ENCODE assay signal across 1 cellular context in genomic region chr3:16264708-16265454, GRCh38.
TF ChIP-seq lines count a peak whose summit lies in the region.

Gene DPH3, minus strand, starts transcription at chr3:16264943. Its CDS starts 67 bp downstream, at chr3:16264876.
A gene with protein sequence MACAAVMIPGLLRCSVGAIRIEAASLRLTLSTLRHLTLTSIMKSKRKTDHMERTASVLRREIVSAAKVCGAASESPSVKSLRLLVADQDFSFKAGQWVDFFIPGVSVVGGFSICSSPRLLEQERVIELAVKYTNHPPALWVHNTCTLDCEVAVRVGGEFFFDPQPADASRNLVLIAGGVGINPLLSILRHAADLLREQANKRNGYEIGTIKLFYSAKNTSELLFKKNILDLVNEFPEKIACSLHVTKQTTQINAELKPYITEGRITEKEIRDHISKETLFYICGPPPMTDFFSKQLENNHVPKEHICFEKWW (plus strand): TSS chr3:16265212. CDS start chr3:16270953, 5,741 bp downstream.

TF ChIP-seq in HepG2, 621 proteins besides CTCF, POLR2A, EP300 and RAD21 (continued from another document and continues in another):
- TF ChIP-seq PRDM10 (CRISPR knock-in tag; IDR thresholded peaks at IDR 0.05; ENCODE audit: low read depth) (peak; percentile 96), SRSF9 (IDR thresholded peaks at IDR 0.05; ENCODE audit: borderline replicate concordance, insufficient read depth, low read depth, low read length, poor library complexity, severe bottlenecking) (no peak), ZFY (CRISPR knock-in tag; IDR thresholded peaks at IDR 0.05) (peak; percentile 77), SKI (IDR thresholded peaks at IDR 0.05; ENCODE audit: partially characterized antibody) (peak; percentile 81), SP1 (IDR thresholded peaks at IDR 0.05) (no peak), SP1 (CRISPR knock-in tag; IDR thresholded peaks at IDR 0.05) (peak; percentile 78), HIVEP1 (CRISPR knock-in tag; IDR thresholded peaks at IDR 0.05) (peak; percentile 86), KLF11 (CRISPR knock-in tag; IDR thresholded peaks at IDR 0.05) (no peak), TEAD3 (CRISPR knock-in tag; optimal IDR thresholded peaks at IDR 0.05; ENCODE audit: borderline replicate concordance) (peak; percentile 12), ZNF496 (CRISPR knock-in tag; IDR thresholded peaks at IDR 0.05; ENCODE audit: insufficient replicate concordance) (no peak), ZNF747 (CRISPR knock-in tag; IDR thresholded peaks at IDR 0.05; ENCODE audit: borderline replicate concordance) (no peak), HMGA1 (CRISPR knock-in tag; conservative IDR thresholded peaks at IDR 0.05) (no peak), THYN1 (CRISPR knock-in tag; IDR thresholded peaks at IDR 0.05; ENCODE audit: borderline replicate concordance, low read depth) (no peak), CHCHD3 (CRISPR knock-in tag; IDR thresholded peaks at IDR 0.05) (no peak), REXO4 (CRISPR knock-in tag; IDR thresholded peaks at IDR 0.05; ENCODE audit: borderline replicate concordance) (no peak), ZNF569 (CRISPR knock-in tag; IDR thresholded peaks at IDR 0.05; ENCODE audit: borderline replicate concordance) (no peak), ZNF280D (CRISPR knock-in tag; IDR thresholded peaks at IDR 0.05) (no peak), SNRNP70 (IDR thresholded peaks at IDR 0.05; ENCODE audit: low read depth, low read length) (no peak), ZBTB7A (CRISPR knock-in tag; IDR thresholded peaks at IDR 0.05) (no peak), GZF1 (CRISPR knock-in tag; IDR thresholded peaks at IDR 0.05) (no peak), ZNF549 (CRISPR knock-in tag; IDR thresholded peaks at IDR 0.05) (no peak), EED (CRISPR knock-in tag; IDR thresholded peaks at IDR 0.05) (no peak), ZNF605 (CRISPR knock-in tag; IDR thresholded peaks at IDR 0.05) (peak; percentile 96), HNRNPK (IDR thresholded peaks at IDR 0.05; ENCODE audit: low read depth, low read length, poor library complexity, severe bottlenecking) (no peak), EHMT2 (IDR thresholded peaks at IDR 0.05; ENCODE audit: borderline replicate concordance, low read depth, low read length) (no peak), HMG20A (CRISPR knock-in tag; IDR thresholded peaks at IDR 0.05; ENCODE audit: borderline replicate concordance) (no peak), CAMTA2 (CRISPR knock-in tag; IDR thresholded peaks at IDR 0.05; ENCODE audit: borderline replicate concordance) (0 out of 2 replicates have a peak, but pooled peaks have one; percentile 29), ZKSCAN1 (IDR thresholded peaks at IDR 0.05; ENCODE audit: low read length) (peak; percentile 43; the same call in 1 of the 2 replicates), CBFB (CRISPR knock-in tag; IDR thresholded peaks at IDR 0.05) (no peak; the same call in 1 of the 2 replicates), ZNF574 (CRISPR knock-in tag; IDR thresholded peaks at IDR 0.05) (peak; percentile 92), NR3C1 (CRISPR knock-in tag; IDR thresholded peaks at IDR 0.05) (no peak), ISL2 (CRISPR knock-in tag; IDR thresholded peaks at IDR 0.05) (0 out of 2 replicates have a peak, but pooled peaks have one; percentile 18), ZNF468 (CRISPR knock-in tag; IDR thresholded peaks at IDR 0.05) (no peak)
- TF ChIP-seq, protein P1, sequence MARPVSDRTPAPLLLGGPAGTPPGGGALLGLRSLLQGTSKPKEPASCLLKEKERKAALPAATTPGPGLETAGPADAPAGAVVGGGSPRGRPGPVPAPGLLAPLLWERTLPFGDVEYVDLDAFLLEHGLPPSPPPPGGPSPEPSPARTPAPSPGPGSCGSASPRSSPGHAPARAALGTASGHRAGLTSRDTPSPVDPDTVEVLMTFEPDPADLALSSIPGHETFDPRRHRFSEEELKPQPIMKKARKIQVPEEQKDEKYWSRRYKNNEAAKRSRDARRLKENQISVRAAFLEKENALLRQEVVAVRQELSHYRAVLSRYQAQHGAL (CRISPR knock-in tag; IDR thresholded peaks at IDR 0.05; ENCODE audit: not compliant biosample characterization): no peak
- TF ChIP-seq, protein P2, sequence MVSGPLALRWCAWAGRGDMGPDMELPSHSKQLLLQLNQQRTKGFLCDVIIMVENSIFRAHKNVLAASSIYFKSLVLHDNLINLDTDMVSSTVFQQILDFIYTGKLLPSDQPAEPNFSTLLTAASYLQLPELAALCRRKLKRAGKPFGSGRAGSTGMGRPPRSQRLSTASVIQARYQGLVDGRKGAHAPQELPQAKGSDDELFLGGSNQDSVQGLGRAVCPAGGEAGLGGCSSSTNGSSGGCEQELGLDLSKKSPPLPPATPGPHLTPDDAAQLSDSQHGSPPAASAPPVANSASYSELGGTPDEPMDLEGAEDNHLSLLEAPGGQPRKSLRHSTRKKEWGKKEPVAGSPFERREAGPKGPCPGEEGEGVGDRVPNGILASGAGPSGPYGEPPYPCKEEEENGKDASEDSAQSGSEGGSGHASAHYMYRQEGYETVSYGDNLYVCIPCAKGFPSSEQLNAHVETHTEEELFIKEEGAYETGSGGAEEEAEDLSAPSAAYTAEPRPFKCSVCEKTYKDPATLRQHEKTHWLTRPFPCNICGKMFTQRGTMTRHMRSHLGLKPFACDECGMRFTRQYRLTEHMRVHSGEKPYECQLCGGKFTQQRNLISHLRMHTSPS (CRISPR knock-in tag; IDR thresholded peaks at IDR 0.05; ENCODE audit: low read depth): no peak
- TF ChIP-seq, protein P3, sequence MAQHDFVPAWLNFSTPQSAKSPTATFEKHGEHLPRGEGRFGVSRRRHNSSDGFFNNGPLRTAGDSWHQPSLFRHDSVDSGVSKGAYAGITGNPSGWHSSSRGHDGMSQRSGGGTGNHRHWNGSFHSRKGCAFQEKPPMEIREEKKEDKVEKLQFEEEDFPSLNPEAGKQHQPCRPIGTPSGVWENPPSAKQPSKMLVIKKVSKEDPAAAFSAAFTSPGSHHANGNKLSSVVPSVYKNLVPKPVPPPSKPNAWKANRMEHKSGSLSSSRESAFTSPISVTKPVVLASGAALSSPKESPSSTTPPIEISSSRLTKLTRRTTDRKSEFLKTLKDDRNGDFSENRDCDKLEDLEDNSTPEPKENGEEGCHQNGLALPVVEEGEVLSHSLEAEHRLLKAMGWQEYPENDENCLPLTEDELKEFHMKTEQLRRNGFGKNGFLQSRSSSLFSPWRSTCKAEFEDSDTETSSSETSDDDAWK (CRISPR knock-in tag; IDR thresholded peaks at IDR 0.05): no peak
- TF ChIP-seq, protein P4, sequence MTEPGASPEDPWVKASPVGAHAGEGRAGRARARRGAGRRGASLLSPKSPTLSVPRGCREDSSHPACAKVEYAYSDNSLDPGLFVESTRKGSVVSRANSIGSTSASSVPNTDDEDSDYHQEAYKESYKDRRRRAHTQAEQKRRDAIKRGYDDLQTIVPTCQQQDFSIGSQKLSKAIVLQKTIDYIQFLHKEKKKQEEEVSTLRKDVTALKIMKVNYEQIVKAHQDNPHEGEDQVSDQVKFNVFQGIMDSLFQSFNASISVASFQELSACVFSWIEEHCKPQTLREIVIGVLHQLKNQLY (CRISPR knock-in tag; IDR thresholded peaks at IDR 0.05): no peak
- TF ChIP-seq, protein P5, sequence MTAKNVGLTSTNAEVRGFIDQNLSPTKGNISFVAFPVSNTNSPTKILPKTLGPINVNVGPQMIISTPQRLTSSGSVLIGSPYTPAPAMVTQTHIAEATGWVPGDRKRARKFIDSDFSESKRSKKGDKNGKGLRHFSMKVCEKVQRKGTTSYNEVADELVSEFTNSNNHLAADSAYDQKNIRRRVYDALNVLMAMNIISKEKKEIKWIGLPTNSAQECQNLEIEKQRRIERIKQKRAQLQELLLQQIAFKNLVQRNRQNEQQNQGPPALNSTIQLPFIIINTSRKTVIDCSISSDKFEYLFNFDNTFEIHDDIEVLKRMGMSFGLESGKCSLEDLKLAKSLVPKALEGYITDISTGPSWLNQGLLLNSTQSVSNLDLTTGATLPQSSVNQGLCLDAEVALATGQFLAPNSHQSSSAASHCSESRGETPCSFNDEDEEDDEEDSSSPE (CRISPR knock-in tag; IDR thresholded peaks at IDR 0.05): peak; percentile 68
- TF ChIP-seq, protein P6, sequence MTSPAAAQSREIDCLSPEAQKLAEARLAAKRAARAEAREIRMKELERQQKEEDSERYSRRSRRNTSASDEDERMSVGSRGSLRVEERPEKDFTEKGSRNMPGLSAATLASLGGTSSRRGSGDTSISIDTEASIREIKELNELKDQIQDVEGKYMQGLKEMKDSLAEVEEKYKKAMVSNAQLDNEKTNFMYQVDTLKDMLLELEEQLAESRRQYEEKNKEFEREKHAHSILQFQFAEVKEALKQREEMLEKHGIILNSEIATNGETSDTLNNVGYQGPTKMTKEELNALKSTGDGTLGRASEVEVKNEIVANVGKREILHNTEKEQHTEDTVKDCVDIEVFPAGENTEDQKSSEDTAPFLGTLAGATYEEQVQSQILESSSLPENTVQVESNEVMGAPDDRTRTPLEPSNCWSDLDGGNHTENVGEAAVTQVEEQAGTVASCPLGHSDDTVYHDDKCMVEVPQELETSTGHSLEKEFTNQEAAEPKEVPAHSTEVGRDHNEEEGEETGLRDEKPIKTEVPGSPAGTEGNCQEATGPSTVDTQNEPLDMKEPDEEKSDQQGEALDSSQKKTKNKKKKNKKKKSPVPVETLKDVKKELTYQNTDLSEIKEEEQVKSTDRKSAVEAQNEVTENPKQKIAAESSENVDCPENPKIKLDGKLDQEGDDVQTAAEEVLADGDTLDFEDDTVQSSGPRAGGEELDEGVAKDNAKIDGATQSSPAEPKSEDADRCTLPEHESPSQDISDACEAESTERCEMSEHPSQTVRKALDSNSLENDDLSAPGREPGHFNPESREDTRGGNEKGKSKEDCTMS (CRISPR knock-in tag; conservative IDR thresholded peaks at IDR 0.05): no peak
- TF ChIP-seq, protein P7, sequence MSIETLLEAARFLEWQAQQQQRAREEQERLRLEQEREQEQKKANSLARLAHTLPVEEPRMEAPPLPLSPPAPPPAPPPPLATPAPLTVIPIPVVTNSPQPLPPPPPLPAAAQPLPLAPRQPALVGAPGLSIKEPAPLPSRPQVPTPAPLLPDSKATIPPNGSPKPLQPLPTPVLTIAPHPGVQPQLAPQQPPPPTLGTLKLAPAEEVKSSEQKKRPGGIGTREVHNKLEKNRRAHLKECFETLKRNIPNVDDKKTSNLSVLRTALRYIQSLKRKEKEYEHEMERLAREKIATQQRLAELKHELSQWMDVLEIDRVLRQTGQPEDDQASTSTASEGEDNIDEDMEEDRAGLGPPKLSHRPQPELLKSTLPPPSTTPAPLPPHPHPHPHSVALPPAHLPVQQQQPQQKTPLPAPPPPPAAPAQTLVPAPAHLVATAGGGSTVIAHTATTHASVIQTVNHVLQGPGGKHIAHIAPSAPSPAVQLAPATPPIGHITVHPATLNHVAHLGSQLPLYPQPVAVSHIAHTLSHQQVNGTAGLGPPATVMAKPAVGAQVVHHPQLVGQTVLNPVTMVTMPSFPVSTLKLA (IDR thresholded peaks at IDR 0.05): peak; percentile 50; the same call in 1 of the 2 replicates
